In the genomic region with DNA sequence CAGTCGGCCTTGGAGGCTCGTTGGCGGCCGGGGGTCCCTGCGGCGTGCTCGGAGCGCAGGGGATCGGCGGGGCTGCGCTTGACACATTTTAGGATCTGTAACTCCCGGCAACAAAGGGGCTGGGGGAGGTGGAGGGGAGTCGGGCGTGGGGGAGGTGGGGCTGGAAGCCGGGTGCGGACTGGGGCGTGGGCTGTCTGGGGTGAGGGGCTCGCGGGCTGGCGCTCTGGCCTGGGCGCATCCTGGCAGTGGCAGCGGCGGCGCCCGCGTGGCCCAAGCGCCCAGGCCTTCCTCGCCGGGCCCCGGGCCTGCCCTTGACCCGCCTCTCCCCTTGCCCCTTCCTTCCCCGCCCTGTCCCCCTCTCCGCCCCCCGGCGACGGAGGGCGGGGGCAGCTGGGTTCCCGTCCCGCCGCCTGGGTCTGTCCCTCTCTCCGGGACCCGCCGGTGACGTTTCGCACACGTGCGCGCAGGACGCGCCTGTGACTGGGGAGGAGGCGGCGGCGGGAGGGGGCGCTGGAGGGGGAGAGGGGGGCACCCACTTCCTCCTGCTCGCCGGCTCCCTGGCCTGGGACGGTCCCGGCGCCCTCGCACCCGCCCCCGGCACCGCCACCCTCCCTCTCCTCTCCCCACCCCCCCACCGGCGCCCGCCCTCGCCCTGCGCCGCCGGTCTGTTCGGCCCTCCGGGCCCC, we compare ENCODE assay signal across 1 cellular context.
A peak's percentile ranks its signal among the peaks of the same experiment; 100 is the strongest.
TF ChIP-seq lines count a peak whose summit lies in the region.

No MANE protein-coding gene starts in this region.

TF ChIP-seq in K562, 482 proteins besides CTCF, POLR2A, EP300 and RAD21 (continued from another document and continues in another):
- TF ChIP-seq, protein P1, sequence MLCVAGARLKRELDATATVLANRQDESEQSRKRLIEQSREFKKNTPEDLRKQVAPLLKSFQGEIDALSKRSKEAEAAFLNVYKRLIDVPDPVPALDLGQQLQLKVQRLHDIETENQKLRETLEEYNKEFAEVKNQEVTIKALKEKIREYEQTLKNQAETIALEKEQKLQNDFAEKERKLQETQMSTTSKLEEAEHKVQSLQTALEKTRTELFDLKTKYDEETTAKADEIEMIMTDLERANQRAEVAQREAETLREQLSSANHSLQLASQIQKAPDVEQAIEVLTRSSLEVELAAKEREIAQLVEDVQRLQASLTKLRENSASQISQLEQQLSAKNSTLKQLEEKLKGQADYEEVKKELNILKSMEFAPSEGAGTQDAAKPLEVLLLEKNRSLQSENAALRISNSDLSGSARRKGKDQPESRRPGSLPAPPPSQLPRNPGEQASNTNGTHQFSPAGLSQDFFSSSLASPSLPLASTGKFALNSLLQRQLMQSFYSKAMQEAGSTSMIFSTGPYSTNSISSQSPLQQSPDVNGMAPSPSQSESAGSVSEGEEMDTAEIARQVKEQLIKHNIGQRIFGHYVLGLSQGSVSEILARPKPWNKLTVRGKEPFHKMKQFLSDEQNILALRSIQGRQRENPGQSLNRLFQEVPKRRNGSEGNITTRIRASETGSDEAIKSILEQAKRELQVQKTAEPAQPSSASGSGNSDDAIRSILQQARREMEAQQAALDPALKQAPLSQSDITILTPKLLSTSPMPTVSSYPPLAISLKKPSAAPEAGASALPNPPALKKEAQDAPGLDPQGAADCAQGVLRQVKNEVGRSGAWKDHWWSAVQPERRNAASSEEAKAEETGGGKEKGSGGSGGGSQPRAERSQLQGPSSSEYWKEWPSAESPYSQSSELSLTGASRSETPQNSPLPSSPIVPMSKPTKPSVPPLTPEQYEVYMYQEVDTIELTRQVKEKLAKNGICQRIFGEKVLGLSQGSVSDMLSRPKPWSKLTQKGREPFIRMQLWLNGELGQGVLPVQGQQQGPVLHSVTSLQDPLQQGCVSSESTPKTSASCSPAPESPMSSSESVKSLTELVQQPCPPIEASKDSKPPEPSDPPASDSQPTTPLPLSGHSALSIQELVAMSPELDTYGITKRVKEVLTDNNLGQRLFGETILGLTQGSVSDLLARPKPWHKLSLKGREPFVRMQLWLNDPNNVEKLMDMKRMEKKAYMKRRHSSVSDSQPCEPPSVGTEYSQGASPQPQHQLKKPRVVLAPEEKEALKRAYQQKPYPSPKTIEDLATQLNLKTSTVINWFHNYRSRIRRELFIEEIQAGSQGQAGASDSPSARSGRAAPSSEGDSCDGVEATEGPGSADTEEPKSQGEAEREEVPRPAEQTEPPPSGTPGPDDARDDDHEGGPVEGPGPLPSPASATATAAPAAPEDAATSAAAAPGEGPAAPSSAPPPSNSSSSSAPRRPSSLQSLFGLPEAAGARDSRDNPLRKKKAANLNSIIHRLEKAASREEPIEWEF (CRISPR knock-in tag; IDR thresholded peaks at IDR 0.05), result no peak
- TF ChIP-seq, protein P2, sequence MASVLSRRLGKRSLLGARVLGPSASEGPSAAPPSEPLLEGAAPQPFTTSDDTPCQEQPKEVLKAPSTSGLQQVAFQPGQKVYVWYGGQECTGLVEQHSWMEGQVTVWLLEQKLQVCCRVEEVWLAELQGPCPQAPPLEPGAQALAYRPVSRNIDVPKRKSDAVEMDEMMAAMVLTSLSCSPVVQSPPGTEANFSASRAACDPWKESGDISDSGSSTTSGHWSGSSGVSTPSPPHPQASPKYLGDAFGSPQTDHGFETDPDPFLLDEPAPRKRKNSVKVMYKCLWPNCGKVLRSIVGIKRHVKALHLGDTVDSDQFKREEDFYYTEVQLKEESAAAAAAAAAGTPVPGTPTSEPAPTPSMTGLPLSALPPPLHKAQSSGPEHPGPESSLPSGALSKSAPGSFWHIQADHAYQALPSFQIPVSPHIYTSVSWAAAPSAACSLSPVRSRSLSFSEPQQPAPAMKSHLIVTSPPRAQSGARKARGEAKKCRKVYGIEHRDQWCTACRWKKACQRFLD (CRISPR knock-in tag; IDR thresholded peaks at IDR 0.05), result peak; percentile 64; the same call in 1 of the 2 replicates
- TF ChIP-seq HEY1 (CRISPR knock-in tag; IDR thresholded peaks at IDR 0.05; ENCODE audit: borderline replicate concordance) (no peak), CBX2 (IDR thresholded peaks at IDR 0.05; ENCODE audit: insufficient read depth, low read length, poor library complexity, severe bottlenecking) (no peak), TGIF2 (CRISPR knock-in tag; IDR thresholded peaks at IDR 0.05) (peak; percentile 73; the same call in 1 of the 2 replicates), ZNF217 (CRISPR knock-in tag; IDR thresholded peaks at IDR 0.05) (no peak), ZNF586 (CRISPR knock-in tag; conservative IDR thresholded peaks at IDR 0.05) (no peak), NFIX (CRISPR knock-in tag; IDR thresholded peaks at IDR 0.05; ENCODE audit: low read depth) (no peak), PHF8 (IDR thresholded peaks at IDR 0.05; ENCODE audit: borderline replicate concordance, low read length) (peak; percentile 55), ESRRB (CRISPR knock-in tag; IDR thresholded peaks at IDR 0.05; ENCODE audit: borderline replicate concordance) (no peak), IRF2 (CRISPR knock-in tag; IDR thresholded peaks at IDR 0.05) (no peak), BRD9 (IDR thresholded peaks at IDR 0.05; ENCODE audit: low read depth, partially characterized antibody) (no peak), NEUROD1 (IDR thresholded peaks at IDR 0.05; ENCODE audit: borderline replicate concordance, low read depth, low read length, partially characterized antibody) (no peak), ZNF224 (CRISPR knock-in tag; IDR thresholded peaks at IDR 0.05) (no peak), SIN3B (IDR thresholded peaks at IDR 0.05; ENCODE audit: low read depth) (no peak), SMAD3 (CRISPR knock-in tag; conservative IDR thresholded peaks at IDR 0.05) (no peak), ZNF12 (CRISPR knock-in tag; IDR thresholded peaks at IDR 0.05) (no peak), ZNF766 (CRISPR knock-in tag; conservative IDR thresholded peaks at IDR 0.05) (0 out of 2 replicates have a peak, but pooled peaks have one; percentile 9), ZNF146 (CRISPR knock-in tag; IDR thresholded peaks at IDR 0.05; ENCODE audit: unreplicated experiment) (no peak), RNF2 (IDR thresholded peaks at IDR 0.05) (peak; percentile 40), FIP1L1 (IDR thresholded peaks at IDR 0.05; ENCODE audit: low read depth, low read length, poor library complexity, severe bottlenecking) (peak; percentile 44), GTF2A2 (tag; IDR thresholded peaks at IDR 0.05) (no peak), NUFIP1 (IDR thresholded peaks at IDR 0.05; ENCODE audit: partially characterized antibody) (no peak), BRD4 (IDR thresholded peaks at IDR 0.05) (no peak), ETV6 (IDR thresholded peaks at IDR 0.05; ENCODE audit: borderline replicate concordance in 1 of 2, low read depth in 2 of 2, low read length in 1 of 2) (peak in 1 of 2 experiments; percentile 50; a peak in 1 of 4 replicates), ETV6 (CRISPR knock-in tag; IDR thresholded peaks at IDR 0.05; ENCODE audit: borderline replicate concordance) (no peak), ZNF263 (CRISPR knock-in tag; IDR thresholded peaks at IDR 0.05; ENCODE audit: borderline replicate concordance) (peak; percentile 33; the same call in 1 of the 2 replicates), FOXA3 (CRISPR knock-in tag; conservative IDR thresholded peaks at IDR 0.05 in 1 of 2, IDR thresholded peaks at IDR 0.05 in 1 of 2) (0 out of 4 replicates have a peak, but pooled peaks of 1 of the 2 experiments have one; percentile 38), ZNF24 (IDR thresholded peaks at IDR 0.05) (no peak)
- TF ChIP-seq, protein P3, sequence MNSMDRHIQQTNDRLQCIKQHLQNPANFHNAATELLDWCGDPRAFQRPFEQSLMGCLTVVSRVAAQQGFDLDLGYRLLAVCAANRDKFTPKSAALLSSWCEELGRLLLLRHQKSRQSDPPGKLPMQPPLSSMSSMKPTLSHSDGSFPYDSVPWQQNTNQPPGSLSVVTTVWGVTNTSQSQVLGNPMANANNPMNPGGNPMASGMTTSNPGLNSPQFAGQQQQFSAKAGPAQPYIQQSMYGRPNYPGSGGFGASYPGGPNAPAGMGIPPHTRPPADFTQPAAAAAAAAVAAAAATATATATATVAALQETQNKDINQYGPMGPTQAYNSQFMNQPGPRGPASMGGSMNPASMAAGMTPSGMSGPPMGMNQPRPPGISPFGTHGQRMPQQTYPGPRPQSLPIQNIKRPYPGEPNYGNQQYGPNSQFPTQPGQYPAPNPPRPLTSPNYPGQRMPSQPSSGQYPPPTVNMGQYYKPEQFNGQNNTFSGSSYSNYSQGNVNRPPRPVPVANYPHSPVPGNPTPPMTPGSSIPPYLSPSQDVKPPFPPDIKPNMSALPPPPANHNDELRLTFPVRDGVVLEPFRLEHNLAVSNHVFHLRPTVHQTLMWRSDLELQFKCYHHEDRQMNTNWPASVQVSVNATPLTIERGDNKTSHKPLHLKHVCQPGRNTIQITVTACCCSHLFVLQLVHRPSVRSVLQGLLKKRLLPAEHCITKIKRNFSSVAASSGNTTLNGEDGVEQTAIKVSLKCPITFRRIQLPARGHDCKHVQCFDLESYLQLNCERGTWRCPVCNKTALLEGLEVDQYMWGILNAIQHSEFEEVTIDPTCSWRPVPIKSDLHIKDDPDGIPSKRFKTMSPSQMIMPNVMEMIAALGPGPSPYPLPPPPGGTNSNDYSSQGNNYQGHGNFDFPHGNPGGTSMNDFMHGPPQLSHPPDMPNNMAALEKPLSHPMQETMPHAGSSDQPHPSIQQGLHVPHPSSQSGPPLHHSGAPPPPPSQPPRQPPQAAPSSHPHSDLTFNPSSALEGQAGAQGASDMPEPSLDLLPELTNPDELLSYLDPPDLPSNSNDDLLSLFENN (IDR thresholded peaks at IDR 0.05; ENCODE audit: low read depth in 2 of 2, low read length in 2 of 2), result no peak
- TF ChIP-seq, protein P4, sequence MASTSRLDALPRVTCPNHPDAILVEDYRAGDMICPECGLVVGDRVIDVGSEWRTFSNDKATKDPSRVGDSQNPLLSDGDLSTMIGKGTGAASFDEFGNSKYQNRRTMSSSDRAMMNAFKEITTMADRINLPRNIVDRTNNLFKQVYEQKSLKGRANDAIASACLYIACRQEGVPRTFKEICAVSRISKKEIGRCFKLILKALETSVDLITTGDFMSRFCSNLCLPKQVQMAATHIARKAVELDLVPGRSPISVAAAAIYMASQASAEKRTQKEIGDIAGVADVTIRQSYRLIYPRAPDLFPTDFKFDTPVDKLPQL (IDR thresholded peaks at IDR 0.05; ENCODE audit: extremely low read depth, insufficient read length), result no peak
- TF ChIP-seq, protein P5, sequence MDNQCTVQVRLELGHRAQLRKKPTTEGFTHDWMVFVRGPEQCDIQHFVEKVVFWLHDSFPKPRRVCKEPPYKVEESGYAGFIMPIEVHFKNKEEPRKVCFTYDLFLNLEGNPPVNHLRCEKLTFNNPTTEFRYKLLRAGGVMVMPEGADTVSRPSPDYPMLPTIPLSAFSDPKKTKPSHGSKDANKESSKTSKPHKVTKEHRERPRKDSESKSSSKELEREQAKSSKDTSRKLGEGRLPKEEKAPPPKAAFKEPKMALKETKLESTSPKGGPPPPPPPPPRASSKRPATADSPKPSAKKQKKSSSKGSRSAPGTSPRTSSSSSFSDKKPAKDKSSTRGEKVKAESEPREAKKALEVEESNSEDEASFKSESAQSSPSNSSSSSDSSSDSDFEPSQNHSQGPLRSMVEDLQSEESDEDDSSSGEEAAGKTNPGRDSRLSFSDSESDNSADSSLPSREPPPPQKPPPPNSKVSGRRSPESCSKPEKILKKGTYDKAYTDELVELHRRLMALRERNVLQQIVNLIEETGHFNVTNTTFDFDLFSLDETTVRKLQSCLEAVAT (IDR thresholded peaks at IDR 0.05), result no peak
- TF ChIP-seq, protein P6, sequence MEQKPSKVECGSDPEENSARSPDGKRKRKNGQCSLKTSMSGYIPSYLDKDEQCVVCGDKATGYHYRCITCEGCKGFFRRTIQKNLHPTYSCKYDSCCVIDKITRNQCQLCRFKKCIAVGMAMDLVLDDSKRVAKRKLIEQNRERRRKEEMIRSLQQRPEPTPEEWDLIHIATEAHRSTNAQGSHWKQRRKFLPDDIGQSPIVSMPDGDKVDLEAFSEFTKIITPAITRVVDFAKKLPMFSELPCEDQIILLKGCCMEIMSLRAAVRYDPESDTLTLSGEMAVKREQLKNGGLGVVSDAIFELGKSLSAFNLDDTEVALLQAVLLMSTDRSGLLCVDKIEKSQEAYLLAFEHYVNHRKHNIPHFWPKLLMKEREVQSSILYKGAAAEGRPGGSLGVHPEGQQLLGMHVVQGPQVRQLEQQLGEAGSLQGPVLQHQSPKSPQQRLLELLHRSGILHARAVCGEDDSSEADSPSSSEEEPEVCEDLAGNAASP (IDR thresholded peaks at IDR 0.05), result no peak
- TF ChIP-seq, protein P7, sequence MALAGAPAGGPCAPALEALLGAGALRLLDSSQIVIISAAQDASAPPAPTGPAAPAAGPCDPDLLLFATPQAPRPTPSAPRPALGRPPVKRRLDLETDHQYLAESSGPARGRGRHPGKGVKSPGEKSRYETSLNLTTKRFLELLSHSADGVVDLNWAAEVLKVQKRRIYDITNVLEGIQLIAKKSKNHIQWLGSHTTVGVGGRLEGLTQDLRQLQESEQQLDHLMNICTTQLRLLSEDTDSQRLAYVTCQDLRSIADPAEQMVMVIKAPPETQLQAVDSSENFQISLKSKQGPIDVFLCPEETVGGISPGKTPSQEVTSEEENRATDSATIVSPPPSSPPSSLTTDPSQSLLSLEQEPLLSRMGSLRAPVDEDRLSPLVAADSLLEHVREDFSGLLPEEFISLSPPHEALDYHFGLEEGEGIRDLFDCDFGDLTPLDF (CRISPR knock-in tag; IDR thresholded peaks at IDR 0.05), result 0 out of 2 replicates have a peak, but pooled peaks have one; percentile 25
- TF ChIP-seq, protein P8, sequence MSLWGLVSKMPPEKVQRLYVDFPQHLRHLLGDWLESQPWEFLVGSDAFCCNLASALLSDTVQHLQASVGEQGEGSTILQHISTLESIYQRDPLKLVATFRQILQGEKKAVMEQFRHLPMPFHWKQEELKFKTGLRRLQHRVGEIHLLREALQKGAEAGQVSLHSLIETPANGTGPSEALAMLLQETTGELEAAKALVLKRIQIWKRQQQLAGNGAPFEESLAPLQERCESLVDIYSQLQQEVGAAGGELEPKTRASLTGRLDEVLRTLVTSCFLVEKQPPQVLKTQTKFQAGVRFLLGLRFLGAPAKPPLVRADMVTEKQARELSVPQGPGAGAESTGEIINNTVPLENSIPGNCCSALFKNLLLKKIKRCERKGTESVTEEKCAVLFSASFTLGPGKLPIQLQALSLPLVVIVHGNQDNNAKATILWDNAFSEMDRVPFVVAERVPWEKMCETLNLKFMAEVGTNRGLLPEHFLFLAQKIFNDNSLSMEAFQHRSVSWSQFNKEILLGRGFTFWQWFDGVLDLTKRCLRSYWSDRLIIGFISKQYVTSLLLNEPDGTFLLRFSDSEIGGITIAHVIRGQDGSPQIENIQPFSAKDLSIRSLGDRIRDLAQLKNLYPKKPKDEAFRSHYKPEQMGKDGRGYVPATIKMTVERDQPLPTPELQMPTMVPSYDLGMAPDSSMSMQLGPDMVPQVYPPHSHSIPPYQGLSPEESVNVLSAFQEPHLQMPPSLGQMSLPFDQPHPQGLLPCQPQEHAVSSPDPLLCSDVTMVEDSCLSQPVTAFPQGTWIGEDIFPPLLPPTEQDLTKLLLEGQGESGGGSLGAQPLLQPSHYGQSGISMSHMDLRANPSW (CRISPR knock-in tag; IDR thresholded peaks at IDR 0.05), result no peak
